20 cellular contexts compared by ENCODE assay signal in the genomic region with DNA sequence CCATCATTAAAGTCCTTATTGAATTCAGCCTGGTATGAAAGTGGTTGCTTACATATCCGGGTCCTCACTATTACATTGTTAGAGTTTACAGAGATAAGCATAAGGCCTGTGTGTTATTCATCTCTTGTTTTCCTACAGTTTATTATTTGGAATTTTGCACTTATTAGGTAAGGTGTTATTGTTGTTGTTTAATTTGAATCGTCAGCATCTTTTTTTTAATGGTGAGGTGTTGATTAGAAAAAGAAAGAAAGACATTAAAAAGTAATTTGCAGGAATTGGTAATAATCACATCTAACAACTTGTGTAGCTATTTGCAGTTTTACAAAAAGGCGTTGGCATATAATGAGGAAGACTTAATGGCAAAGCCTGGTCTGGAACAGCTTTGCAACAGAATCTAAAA.
DNase-seq lines count a peak whose midpoint lies in the region; ATAC-seq, FAIRE-seq and TF ChIP-seq lines count a peak whose summit lies in the region.
"Had no signal": no experiment of that assay in that cellular context is flagged by ENCODE, and none has a peak within 500 bp of the region (broad histone marks: within the 10 kb centered on the region; RNA-seq: fewer than 3 reads in every experiment).

No MANE protein-coding gene starts in this region.

- intact Hi-C loops in HepG2 (cut with micrococcal nuclease; ENCODE audit: unreplicated experiment) (no loop called here), right lobe of liver (cut with DNase I) (no loop called here)

- no peak for DNase-seq in HepG2 (ENCODE audit: low spot score)
- no peak for DNase-seq in right lobe of liver
- no peak for DNase-seq in neural progenitor cell (ENCODE audit: low spot score)
- DNase-seq: 8988T; C1 segment of cervical spinal cord; Calu3; CD4-positive, alpha-beta memory T cell; COR-L47; DMS53; DND-41; GOT3; HFFc6 had no signal

- H3K4me1 ChIP-seq in HepG2 (ENCODE audit: insufficient read depth, low read length) (no peaks in the 10 kb centered on the region), right lobe of liver (no peaks in the 10 kb centered on the region), neural progenitor cell (peaks cover 19% of the 10 kb centered on the region)
- H3K4me1 ChIP-seq: HAP-1 had no signal

- H3K27me3 Mint-ChIP-seq in brain (peaks cover 2% of the 10 kb centered on the region), neural progenitor cell (ENCODE audit: insufficient read depth, low read depth) (peaks cover 8% of the 10 kb centered on the region)

- H3K4me3 ChIP-seq in HepG2 (replicated peaks in 1 of 3; ENCODE audit: insufficient read depth in 1 of 3, low read depth in 2 of 3, low read length in 3 of 3) (no peak overlapping the region), right lobe of liver (no peak overlapping the region), neural progenitor cell (no peak overlapping the region)
- H3K4me3 ChIP-seq: HAP-1 had no signal

- H3K9ac ChIP-seq in HepG2 (ENCODE audit: insufficient read depth, low read depth, low read length) (no peak overlapping the region), neural progenitor cell (no peak overlapping the region)

- in situ Hi-C loops in HepG2 (cut with HindIII; ENCODE audit: extremely low pct_ligation_motif_present, low pct_unique_long_range_greater_than_20kb), result no loop called here

- no peak for TF ChIP-seq POLR2A in HepG2 (IDR thresholded peaks at IDR 0.05; ENCODE audit: insufficient read depth in 1 of 2, low read depth in 2 of 2, low read length in 2 of 2)
- no peak for TF ChIP-seq POLR2A in right lobe of liver (IDR thresholded peaks at IDR 0.05)

- no peak for TF ChIP-seq CTCF in HepG2 (CRISPR knock-in tag; IDR thresholded peaks at IDR 0.05)
- no peak for TF ChIP-seq CTCF in right lobe of liver (IDR thresholded peaks at IDR 0.05)
- no peak for TF ChIP-seq CTCF in brain (conservative IDR thresholded peaks at IDR 0.05)
- TF ChIP-seq CTCF in neural progenitor cell (IDR thresholded peaks at IDR 0.05), result no peak

- TF ChIP-seq EP300 in HepG2 (IDR thresholded peaks at IDR 0.05; ENCODE audit: low read depth in 2 of 2, low read length in 2 of 2) (no peak), HepG2 (CRISPR knock-in tag; IDR thresholded peaks at IDR 0.05; ENCODE audit: borderline replicate concordance) (no peak)

- H3K4me3 Mint-ChIP-seq in brain, result no peak overlapping the region
- H3K4me3 Mint-ChIP-seq in neural progenitor cell, result no peak overlapping the region
- H3K4me3 Mint-ChIP-seq: CD4-positive, alpha-beta memory T cell; HFFc6 had no signal

- POLR2A ChIA-PET in HepG2 (lab: Yijun Ruan, JAX), result no interaction called here

- H3K9me3 Mint-ChIP-seq in brain, result peaks cover 13 to 26% (median 22%) of the 10 kb centered on the region in 5 experiments
- H3K9me3 Mint-ChIP-seq in neural progenitor cell, result peaks cover 25% of the 10 kb centered on the region

- peak overlapping the region in 3 of 5 experiments; percentile 15 to 49 (median 33) for H3K27ac Mint-ChIP-seq in brain
- H3K27ac Mint-ChIP-seq in neural progenitor cell, result no peak overlapping the region
- H3K27ac Mint-ChIP-seq: CD4-positive, alpha-beta memory T cell; HFFc6 had no signal

- H3K79me2 ChIP-seq in HepG2 (ENCODE audit: insufficient read depth, low read length), result no peaks in the 10 kb centered on the region
- H3K79me2 ChIP-seq in neural progenitor cell (ENCODE audit: low read depth), result no peaks in the 10 kb centered on the region

- no peaks in the 10 kb centered on the region for H3F3A ChIP-seq in neural progenitor cell (ENCODE audit: low read depth)

- FAIRE-seq in HepG2 (lab: Jason Lieb, UNC), result no peak
- FAIRE-seq: G401.6, GM12892, GM19239, H54 had no signal

- no peaks in the 10 kb centered on the region for H3K27me3 ChIP-seq in HepG2 (ENCODE audit: control insufficient read depth in 1 of 2, insufficient read depth in 2 of 2, low read length in 2 of 2)
- H3K27me3 ChIP-seq in right lobe of liver, result no peaks in the 10 kb centered on the region
- no peaks in the 10 kb centered on the region for H3K27me3 ChIP-seq in neural progenitor cell

- no peak for TF ChIP-seq RAD21 in HepG2 (CRISPR knock-in tag; IDR thresholded peaks at IDR 0.05)

- ATAC-seq in HepG2, result no peak
- no peak for ATAC-seq in right lobe of liver
- ATAC-seq in GM19395 (IDR thresholded peaks at IDR 0.05; ENCODE audit: unreplicated experiment), result no peak
- no peak for ATAC-seq in HG03457 (IDR thresholded peaks at IDR 0.05; ENCODE audit: unreplicated experiment)

- H4K20me1 ChIP-seq in HepG2 (ENCODE audit: insufficient read depth, low read length) (no peaks in the 10 kb centered on the region), neural progenitor cell (ENCODE audit: low read depth) (no peaks in the 10 kb centered on the region)

- H3K36me3 Mint-ChIP-seq in brain (peaks cover 13% of the 10 kb centered on the region), neural progenitor cell (peaks cover 9% of the 10 kb centered on the region)
- H3K36me3 Mint-ChIP-seq: CD4-positive, alpha-beta memory T cell had no signal

- H3K4me2 ChIP-seq in HepG2 (ENCODE audit: low read depth, low read length), result no peak overlapping the region
- H3K4me2 ChIP-seq in neural progenitor cell, result no peak overlapping the region

- peaks cover 41% of the 10 kb centered on the region for H3K4me1 Mint-ChIP-seq in brain
- H3K4me1 Mint-ChIP-seq in neural progenitor cell, result peaks cover 32% of the 10 kb centered on the region
- H3K4me1 Mint-ChIP-seq: CD4-positive, alpha-beta memory T cell had no signal

- CTCF ChIA-PET in HepG2 (lab: Yijun Ruan, JAX; ENCODE audit: low intra/inter-chr PET ratio, low total read pairs), result no interaction called here

- H3K27ac ChIP-seq in HepG2 (ENCODE audit: extremely low read length, insufficient read depth, low read length) (no peak overlapping the region), right lobe of liver (no peak overlapping the region), neural progenitor cell (no peak overlapping the region)

- 49% methylated on average over 3 of the region's 3 CpGs for WGBS in HepG2 (ENCODE audit: low lambda C conversion rate)
- 53% methylated on average over 3 of the region's 3 CpGs for WGBS in right lobe of liver (ENCODE audit: insufficient coverage, low coverage, low lambda C conversion rate, missing lambda C conversion rate)

- H2AFZ ChIP-seq in HepG2 (ENCODE audit: low read length) (no peak overlapping the region), neural progenitor cell (replicated peaks) (peak overlapping the region; percentile 63)

- H3K9me3 ChIP-seq in HepG2 (ENCODE audit: low read length) (no peaks in the 10 kb centered on the region), right lobe of liver (no peaks in the 10 kb centered on the region), neural progenitor cell (ENCODE audit: low read depth) (no peaks in the 10 kb centered on the region)
- H3K9me3 ChIP-seq: HAP-1 had no signal

- H3K36me3 ChIP-seq in HepG2 (replicated peaks in 1 of 2; ENCODE audit: control insufficient read depth in 1 of 2, insufficient read depth in 2 of 2, low read length in 2 of 2) (no peaks in the 10 kb centered on the region), right lobe of liver (no peaks in the 10 kb centered on the region), neural progenitor cell (no peaks in the 10 kb centered on the region)
- H3K36me3 ChIP-seq: HAP-1 had no signal

- BruUV-seq in HepG2 (replicated peaks; lab: Mats Ljungman, UMichigan), result no TSS peak

TF ChIP-seq in HepG2, 621 proteins besides CTCF, POLR2A, EP300 and RAD21:
- peak; percentile 48; the same call in 1 of the 2 replicates for TF ChIP-seq MAFF (IDR thresholded peaks at IDR 0.05; ENCODE audit: low read depth, low read length)
- no peak for TF ChIP-seq MBNL3 (CRISPR knock-in tag; conservative IDR thresholded peaks at IDR 0.05)
- TF ChIP-seq MAFK (conservative IDR thresholded peaks at IDR 0.05 in 1 of 2, IDR thresholded peaks at IDR 0.05 in 1 of 2; ENCODE audit: low read length in 2 of 2), result peak; percentile 53 to 68
- no peak for TF ChIP-seq KAT7 (CRISPR knock-in tag; IDR thresholded peaks at IDR 0.05; ENCODE audit: borderline replicate concordance)
- TF ChIP-seq HOXA5 (CRISPR knock-in tag; IDR thresholded peaks at IDR 0.05), result no peak
- TF ChIP-seq RARA (CRISPR knock-in tag; IDR thresholded peaks at IDR 0.05), result no peak
- no peak for TF ChIP-seq ZNF275 (CRISPR knock-in tag; IDR thresholded peaks at IDR 0.05; ENCODE audit: borderline replicate concordance)
- TF ChIP-seq ZNF850 (CRISPR knock-in tag; conservative IDR thresholded peaks at IDR 0.05), result no peak
